9 cellular contexts compared by ENCODE assay signal in the genomic region with DNA sequence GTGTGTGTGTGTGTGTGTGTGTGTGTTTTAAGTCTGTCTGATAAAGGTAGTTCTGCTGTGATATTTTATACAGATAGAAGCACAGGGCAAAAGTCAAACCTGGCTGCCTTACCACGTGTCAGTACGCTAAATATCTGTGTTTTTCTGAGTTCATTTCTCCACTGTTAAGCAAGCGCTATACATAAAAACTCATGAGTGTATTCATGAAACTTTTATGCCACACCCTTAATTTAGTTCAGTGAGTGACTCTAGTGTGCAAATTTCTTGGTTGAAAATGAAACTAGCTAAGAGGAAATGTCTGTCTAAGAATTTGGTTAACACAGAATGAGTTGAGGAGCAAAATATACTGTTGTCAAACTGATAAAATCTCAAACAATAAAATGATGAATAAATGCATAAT. TPM values are rescaled to one million over a fixed set of nuclear protein-coding genes. Genes with fewer than 3 reads are reported as not detected.
DNase-seq lines count a peak whose midpoint lies in the region; ATAC-seq lines count a peak whose summit lies in the region.
"Had no signal": no experiment of that assay in that cellular context is flagged by ENCODE, and none has a peak within 500 bp of the region (broad histone marks: within the 10 kb centered on the region; RNA-seq: fewer than 3 reads in every experiment).

No MANE protein-coding gene starts in this region.

- no peak for DNase-seq in activated CD4-positive, alpha-beta T cell treated with anti-CD3 and anti-CD28 coated beads, Interleukin-2, amount 10 ng/mL, durations not matched to agents 7 days and 5 days
- DNase-seq in activated CD4-positive, alpha-beta T cell treated with anti-CD3 and anti-CD28 coated beads, Interleukin-2, amount 50 U/mL, for 1 hour: no peak
- DNase-seq in T-cell (no peak), medulla oblongata (ENCODE audit: extremely low spot score) (no peak), NCI-H2029 treated with DMSO at 0.1 percent for 48 hours (lab: John Stamatoyannopoulos, UW) (no peak), amniotic stem cell (lab: John Stamatoyannopoulos, UW) (no peak)
- no peak for DNase-seq in stimulated activated naive CD8-positive, alpha-beta T cell treated with anti-CD3 and anti-CD28 coated beads, Interleukin-15, Interleukin-2, amounts not matched to agents 100 U/mL and 50 U/mL, for 24 hours

- CTCF ChIA-PET in activated CD4-positive, alpha-beta T cell treated with anti-CD3 and anti-CD28 coated beads, Interleukin-2, amount 10 ng/mL, durations not matched to agents 7 days and 5 days (lab: Charles Lee): interaction anchor here (0.6 to 4.2 kb wide), 10 partner anchors 8 to 660 kb away, joined by 3 to 31 read pairs (median 4); partner anchors contain the start of gene CASP10
- CTCF ChIA-PET in T-cell (lab: Charles Lee): interaction anchor here (0.5 to 6.9 kb wide), 11 partner anchors 11 to 1252 kb away, joined by 3 to 68 read pairs (median 4); partner anchors contain the start of gene CASP10 (in 2 of the 2)

- H3K4me3 Mint-ChIP-seq in activated CD4-positive, alpha-beta T cell treated with anti-CD3 and anti-CD28 coated beads, Interleukin-2, amount 10 ng/mL, durations not matched to agents 7 days and 5 days: peak overlapping the region; percentile 65
- peak overlapping the region; percentile 48 to 74 (median 67) for H3K4me3 Mint-ChIP-seq in T-cell

- peaks cover 70% of the 10 kb centered on the region for H3K4me1 Mint-ChIP-seq in activated CD4-positive, alpha-beta T cell treated with anti-CD3 and anti-CD28 coated beads, Interleukin-2, amount 10 ng/mL, durations not matched to agents 7 days and 5 days
- peaks cover 74 to 82% (median 81%) of the 10 kb centered on the region in 3 donors for H3K4me1 Mint-ChIP-seq in T-cell

- peak overlapping the region; percentile 92 for H3K27ac Mint-ChIP-seq in activated CD4-positive, alpha-beta T cell treated with anti-CD3 and anti-CD28 coated beads, Interleukin-2, amount 10 ng/mL, durations not matched to agents 7 days and 5 days
- H3K27ac Mint-ChIP-seq in T-cell: peak overlapping the region; percentile 91 to 93

- no peaks in the 10 kb centered on the region for H3K27me3 Mint-ChIP-seq in activated CD4-positive, alpha-beta T cell treated with anti-CD3 and anti-CD28 coated beads, Interleukin-2, amount 10 ng/mL, durations not matched to agents 7 days and 5 days
- no peaks in the 10 kb centered on the region for H3K27me3 Mint-ChIP-seq in T-cell

- H3K36me3 Mint-ChIP-seq in activated CD4-positive, alpha-beta T cell treated with anti-CD3 and anti-CD28 coated beads, Interleukin-2, amount 10 ng/mL, durations not matched to agents 7 days and 5 days (ENCODE audit: low read depth): peaks cover 75% of the 10 kb centered on the region
- H3K36me3 Mint-ChIP-seq in T-cell: peaks cover 52% of the 10 kb centered on the region

- H3K9me3 Mint-ChIP-seq in activated CD4-positive, alpha-beta T cell treated with anti-CD3 and anti-CD28 coated beads, Interleukin-2, amount 10 ng/mL, durations not matched to agents 7 days and 5 days: no peaks in the 10 kb centered on the region
- H3K9me3 Mint-ChIP-seq in T-cell: no peaks in the 10 kb centered on the region

- ATAC-seq in HG02943 (IDR thresholded peaks at IDR 0.05; ENCODE audit: low read depth, unreplicated experiment) (peak; percentile 92), T-cell (replicated peaks in 1 of 4) (peak; percentile 44 to 61 (median 60))
- ATAC-seq in stimulated activated naive CD8-positive, alpha-beta T cell treated with anti-CD3 and anti-CD28 coated beads, Interleukin-15, Interleukin-2, amounts not matched to agents 100 U/mL and 50 U/mL, for 24 hours: peak; percentile 95
- ATAC-seq: K562 had no signal

- POLR2A ChIA-PET in activated CD4-positive, alpha-beta T cell treated with anti-CD3 and anti-CD28 coated beads, Interleukin-2, amount 10 ng/mL, durations not matched to agents 7 days and 5 days (lab: Charles Lee): interaction anchor here (0.5 to 1.2 kb wide), 2 partner anchors 40 to 306 kb away, joined by 3 to 6 read pairs; no protein-coding TSS in a partner anchor
- POLR2A ChIA-PET in T-cell (lab: Charles Lee): interaction anchor here in 1 of 2 donors (0.7 to 1.2 kb wide), 2 partner anchors 8 to 15 kb away, joined by 4 to 5 read pairs; no protein-coding TSS in a partner anchor

RNA-seq across cellular contexts. Expression of gene CASP10, which starts 11.2 kb away (rescaled TPM):
- total RNA-seq in activated CD4-positive, alpha-beta T cell treated with anti-CD3 and anti-CD28 coated beads, Interleukin-2, amount 10 ng/mL, durations not matched to agents 7 days and 5 days: 10 to 100 TPM; 45.0 to 49.6 TPM
- total RNA-seq in T-cell: 10 to 100 TPM; 23.3 to 46.4 (median 29.2) TPM
